In the genomic region with DNA sequence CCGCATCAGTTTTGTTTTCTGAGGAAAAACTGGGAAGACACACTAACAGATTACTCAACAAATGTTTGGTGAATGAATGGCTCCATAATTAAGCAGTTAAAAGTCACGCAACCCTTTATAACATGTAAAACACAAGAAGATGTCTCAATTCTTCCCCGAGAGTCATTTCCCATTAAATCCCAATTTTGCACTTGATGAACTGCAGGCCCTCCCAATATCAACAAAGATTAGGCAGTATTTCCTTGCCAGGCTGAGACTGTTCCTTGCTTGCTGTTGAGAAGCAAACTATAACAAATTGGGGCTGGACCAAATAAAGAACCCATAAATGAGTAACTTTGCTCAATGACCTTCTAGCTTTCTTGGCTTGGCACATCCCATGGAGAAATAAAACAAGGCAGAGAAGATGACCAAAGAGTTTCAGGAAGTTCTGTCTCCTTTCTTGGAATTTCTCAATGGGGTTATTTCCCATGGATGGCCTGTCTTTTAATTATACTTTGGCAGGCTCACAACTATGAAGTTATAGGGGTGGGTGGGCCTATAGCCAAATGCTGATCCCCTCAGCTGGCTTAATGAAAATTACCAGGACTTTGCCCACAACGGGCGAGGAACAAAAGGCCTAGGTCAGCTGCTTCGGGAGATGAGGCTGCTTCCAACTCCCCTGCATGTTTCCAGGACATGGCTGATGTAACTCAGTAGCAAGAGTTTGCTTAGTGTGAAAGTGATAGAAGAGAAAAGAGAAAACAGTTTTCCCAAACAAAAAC, we compare ENCODE assay signal across 15 cellular contexts.
DNase-seq lines count a peak whose midpoint lies in the region; FAIRE-seq and TF ChIP-seq lines count a peak whose summit lies in the region.
"Had no signal": no experiment of that assay in that cellular context is flagged by ENCODE, and none has a peak within 500 bp of the region (broad histone marks: within the 10 kb centered on the region; RNA-seq: fewer than 3 reads in every experiment).

No MANE protein-coding gene starts in this region.

- no peaks in the 10 kb centered on the region for H3K36me3 Mint-ChIP-seq in astrocyte (ENCODE audit: low read depth, unreplicated experiment)
- peaks cover 3% of the 10 kb centered on the region for H3K36me3 Mint-ChIP-seq in nephron progenitor cell (ENCODE audit: low read depth)
- H3K36me3 Mint-ChIP-seq: IgD-negative memory B cell; stimulated activated effector memory CD8-positive, alpha-beta T cell treated with anti-CD3 and anti-CD28 coated beads, Interleukin-12 subunit alpha, Interleukin-12 subunit beta, amount 100 ng/mL, for 72 hours had no signal

- no peaks in the 10 kb centered on the region for H3K79me2 ChIP-seq in astrocyte (ENCODE audit: insufficient read depth, low read length)

- no peak overlapping the region for H3K9ac ChIP-seq in astrocyte (ENCODE audit: low read length)

- H3K4me1 ChIP-seq in astrocyte (ENCODE audit: insufficient read depth, low read length) = no peaks in the 10 kb centered on the region
- H3K4me1 ChIP-seq in left ventricle myocardium inferior = no peaks in the 10 kb centered on the region
- no peaks in the 10 kb centered on the region for H3K4me1 ChIP-seq in stomach

- H3K27ac Mint-ChIP-seq in astrocyte (ENCODE audit: unreplicated experiment) (peak overlapping the region; percentile 31), nephron progenitor cell (no peak overlapping the region)
- H3K27ac Mint-ChIP-seq: activated B cell treated with CpG ODN at 0.5 μM for 24 hours; CD4-positive, alpha-beta T cell; IgD-negative memory B cell; progenitor cell of endocrine pancreas; stimulated activated effector memory CD8-positive, alpha-beta T cell treated with anti-CD3 and anti-CD28 coated beads, Interleukin-12 subunit alpha, Interleukin-12 subunit beta, amount 100 ng/mL, for 72 hours had no signal

- H3K4me1 Mint-ChIP-seq in astrocyte (ENCODE audit: low read depth, unreplicated experiment) (no peaks in the 10 kb centered on the region), nephron progenitor cell (peaks cover 5% of the 10 kb centered on the region)
- H3K4me1 Mint-ChIP-seq: activated B cell treated with CpG ODN at 0.5 μM for 24 hours; IgD-negative memory B cell; stimulated activated effector memory CD8-positive, alpha-beta T cell treated with anti-CD3 and anti-CD28 coated beads, Interleukin-12 subunit alpha, Interleukin-12 subunit beta, amount 100 ng/mL, for 72 hours had no signal

- FAIRE-seq in astrocyte (lab: Jason Lieb, UNC) = peak; percentile 9

- H3K4me3 Mint-ChIP-seq in astrocyte (ENCODE audit: unreplicated experiment) = no peak overlapping the region
- H3K4me3 Mint-ChIP-seq in nephron progenitor cell = no peak overlapping the region
- H3K4me3 Mint-ChIP-seq: activated B cell treated with CpG ODN at 0.5 μM for 24 hours; CD4-positive, alpha-beta T cell; IgD-negative memory B cell; stimulated activated effector memory CD8-positive, alpha-beta T cell treated with anti-CD3 and anti-CD28 coated beads, Interleukin-12 subunit alpha, Interleukin-12 subunit beta, amount 100 ng/mL, for 72 hours had no signal

- H2AFZ ChIP-seq in astrocyte (ENCODE audit: low read depth, low read length) = no peak overlapping the region

- H3K27me3 ChIP-seq in astrocyte (ENCODE audit: insufficient read depth, low read length) = no peaks in the 10 kb centered on the region
- peaks cover 10% of the 10 kb centered on the region for H3K27me3 ChIP-seq in left ventricle myocardium inferior (ENCODE audit: low read depth)
- no peaks in the 10 kb centered on the region for H3K27me3 ChIP-seq in stomach

- H3K36me3 ChIP-seq in astrocyte (ENCODE audit: insufficient read depth, low read length) = no peaks in the 10 kb centered on the region
- no peaks in the 10 kb centered on the region for H3K36me3 ChIP-seq in left ventricle myocardium inferior
- no peaks in the 10 kb centered on the region for H3K36me3 ChIP-seq in stomach

- WGBS in stomach, 5 donors = 70 to 81% (median 73%) methylated on average over 5 to 6 of the region's 6 CpGs

- peak overlapping the region; percentile 12 for H3K4me2 ChIP-seq in astrocyte (ENCODE audit: low read length)

- H3K9me3 ChIP-seq in astrocyte (ENCODE audit: insufficient read depth, low read depth, low read length) (no peaks in the 10 kb centered on the region), left ventricle myocardium inferior (replicated peaks) (no peaks in the 10 kb centered on the region), stomach (no peaks in the 10 kb centered on the region)

- H3K9me3 Mint-ChIP-seq in astrocyte (ENCODE audit: unreplicated experiment) = no peaks in the 10 kb centered on the region
- peaks cover 3% of the 10 kb centered on the region for H3K9me3 Mint-ChIP-seq in nephron progenitor cell
- H3K9me3 Mint-ChIP-seq: activated B cell treated with CpG ODN at 0.5 μM for 24 hours; CD4-positive, alpha-beta T cell; stimulated activated effector memory CD8-positive, alpha-beta T cell treated with anti-CD3 and anti-CD28 coated beads, Interleukin-12 subunit alpha, Interleukin-12 subunit beta, amount 100 ng/mL, for 72 hours had no signal

- no peak for TF ChIP-seq POLR2A in stomach (IDR thresholded peaks at IDR 0.05)

- no peak for TF ChIP-seq EP300 in stomach (IDR thresholded peaks at IDR 0.05)

- H3K27ac ChIP-seq in astrocyte (ENCODE audit: low read depth, low read length) (no peak overlapping the region), left ventricle myocardium inferior (replicated peaks) (peak overlapping the region; percentile 23), stomach (peak overlapping the region in 3 of 5 donors; percentile 49 to 63 (median 63))

- DNase-seq in GM04503 (ENCODE audit: low read depth) = peak; percentile 89
- no peak for DNase-seq in astrocyte (ENCODE audit: low read depth)
- DNase-seq in left ventricle myocardium inferior = no peak
- DNase-seq in stomach = no peak
- DNase-seq in NCI-H345 treated with DMSO at 0.1 percent for 48 hours (lab: John Stamatoyannopoulos, UW; ENCODE audit: unreplicated experiment) = no peak
- no peak for DNase-seq in NCI-H1436 treated with DMSO at 0.1 percent for 48 hours (lab: John Stamatoyannopoulos, UW)
- no peak for DNase-seq in nephron progenitor cell
- no peak for DNase-seq in HuH-7 (ENCODE audit: low spot score)
- DNase-seq: activated B cell treated with CpG ODN at 0.5 μM for 24 hours; activated naive CD4-positive, alpha-beta T cell treated with anti-CD3 and anti-CD28 coated beads, Interleukin-2, amount 50 U/mL, for 16 hours; CD4-positive, alpha-beta T cell; stimulated activated CD4-positive, alpha-beta T cell treated with anti-CD3 and anti-CD28 coated beads, Interleukin-2, amount 100 ng/mL, for 24 hours had no signal

- H3K27me3 Mint-ChIP-seq in astrocyte (ENCODE audit: low read depth, unreplicated experiment) (peaks cover 5% of the 10 kb centered on the region), nephron progenitor cell (ENCODE audit: low read depth, poor library complexity) (peaks cover 3% of the 10 kb centered on the region)
- H3K27me3 Mint-ChIP-seq: progenitor cell of endocrine pancreas had no signal

- no peak for TF ChIP-seq CTCF in astrocyte (IDR thresholded peaks at IDR 0.05; ENCODE audit: insufficient read depth, low read depth, low read length)
- no peak for TF ChIP-seq CTCF in left ventricle myocardium inferior (IDR thresholded peaks at IDR 0.05; ENCODE audit: borderline replicate concordance)
- no peak for TF ChIP-seq CTCF in stomach (IDR thresholded peaks at IDR 0.05)
- no peak for TF ChIP-seq CTCF in nephron progenitor cell (IDR thresholded peaks at IDR 0.05)

- H4K20me1 ChIP-seq in astrocyte (ENCODE audit: insufficient read depth, low read length) = no peaks in the 10 kb centered on the region

- no peak overlapping the region for H3K4me3 ChIP-seq in astrocyte (ENCODE audit: insufficient read depth, low read depth, low read length)
- no peak overlapping the region for H3K4me3 ChIP-seq in left ventricle myocardium inferior
- H3K4me3 ChIP-seq in stomach = no peak overlapping the region

- intact Hi-C loops in left ventricle myocardium inferior (cut with micrococcal nuclease) (no loop called here), stomach (cut with DNase I; ENCODE audit: low total_unique reads) (no loop called here)
